In genomic region chr16:75305364-75306101, GRCh38 we compare ENCODE assay signal across 8 cellular contexts. TPM values are rescaled to one million over a fixed set of nuclear protein-coding genes. Genes with fewer than 3 reads are reported as not detected.
DNase-seq lines count a peak whose midpoint lies in the region; ATAC-seq and TF ChIP-seq lines count a peak whose summit lies in the region.

No MANE protein-coding gene starts in this region.

- POLR2A ChIA-PET in activated CD8-positive, alpha-beta T cell treated with anti-CD3 and anti-CD28 coated beads, Interleukin-2, amount 10 ng/mL, durations not matched to agents 7 days and 5 days (lab: Charles Lee), result no interaction called here

- no peak for TF ChIP-seq POLR2A in upper lobe of left lung (IDR thresholded peaks at IDR 0.05)

- no peak overlapping the region for H3K27ac Mint-ChIP-seq in activated CD8-positive, alpha-beta T cell treated with anti-CD3 and anti-CD28 coated beads, Interleukin-2, amount 10 ng/mL, durations not matched to agents 7 days and 5 days
- H3K27ac Mint-ChIP-seq in T-helper 2 cell treated with Interferon-gamma antibody and Interleukin-4, amounts not matched to agents 5 μg/mL and 100 μg/mL, for 36 hours, result no peak overlapping the region

- H3K4me3 Mint-ChIP-seq in activated CD8-positive, alpha-beta T cell treated with anti-CD3 and anti-CD28 coated beads, Interleukin-2, amount 10 ng/mL, durations not matched to agents 7 days and 5 days, result no peak overlapping the region
- H3K4me3 Mint-ChIP-seq in T-helper 2 cell treated with Interferon-gamma antibody and Interleukin-4, amounts not matched to agents 5 μg/mL and 100 μg/mL, for 36 hours, result no peak overlapping the region

- ATAC-seq in activated CD8-positive, alpha-beta T cell treated with anti-CD3 and anti-CD28 coated beads, Interleukin-2, amount 10 ng/mL, durations not matched to agents 7 days and 5 days, result peak; percentile 71
- ATAC-seq in esophagus mucosa (peak; percentile 95), upper lobe of left lung (ENCODE audit: low FRiP score in 2 of 2) (peak; percentile 85 to 90)

- H3K4me3 ChIP-seq in HFF-Myc (replicated peaks; ENCODE audit: low read depth, low read length), result no peak overlapping the region
- peak overlapping the region in 2 of 4 donors; percentile 15 to 25 for H3K4me3 ChIP-seq in upper lobe of left lung

- H3K27me3 ChIP-seq in upper lobe of left lung, result no peaks in the 10 kb centered on the region

- CTCF ChIA-PET in activated CD8-positive, alpha-beta T cell treated with anti-CD3 and anti-CD28 coated beads, Interleukin-2, amount 10 ng/mL, durations not matched to agents 7 days and 5 days (lab: Charles Lee), result interaction anchor here (0.9 to 1.6 kb wide), 4 partner anchors 53 to 87 kb away, joined by 3 to 4 read pairs (median 4); no protein-coding TSS in a partner anchor

- peak overlapping the region; percentile 44 to 90 (median 78) for H3K27ac ChIP-seq in upper lobe of left lung

- peaks cover 13 to 26% (median 21%) of the 10 kb centered on the region in 4 donors for H3K4me1 ChIP-seq in upper lobe of left lung

- DNase-seq in GM04503 (ENCODE audit: low read depth) (peak; percentile 100), HFF-Myc (ENCODE audit: extremely low read depth, low read depth) (peak; percentile 100), NCI-H1048 (lab: John Stamatoyannopoulos, UW) (peak; percentile 36), occipital lobe (lab: John Stamatoyannopoulos, UW) (peak; percentile 40), upper lobe of left lung (peak in 1 of 2 donors; percentile 72)
- peak; percentile 44 for DNase-seq in activated CD8-positive, alpha-beta T cell treated with anti-CD3 and anti-CD28 coated beads, Interleukin-2, amount 10 ng/mL, durations not matched to agents 7 days and 5 days
- DNase-seq in T-helper 2 cell treated with Interferon-gamma antibody and Interleukin-4, amounts not matched to agents 5 μg/mL and 100 μg/mL, for 36 hours (ENCODE audit: low spot score), result no peak

- no peak for TF ChIP-seq CTCF in HFF-Myc (IDR thresholded peaks at IDR 0.05; ENCODE audit: low read depth, low read length, missing control alignments)
- TF ChIP-seq CTCF in upper lobe of left lung (IDR thresholded peaks at IDR 0.05), result no peak

- peaks cover 7% of the 10 kb centered on the region for H3K27me3 Mint-ChIP-seq in activated CD8-positive, alpha-beta T cell treated with anti-CD3 and anti-CD28 coated beads, Interleukin-2, amount 10 ng/mL, durations not matched to agents 7 days and 5 days (ENCODE audit: low read depth)
- peaks cover 8% of the 10 kb centered on the region for H3K27me3 Mint-ChIP-seq in T-helper 2 cell treated with Interferon-gamma antibody and Interleukin-4, amounts not matched to agents 5 μg/mL and 100 μg/mL, for 36 hours (ENCODE audit: low read depth)

- H3K4me1 Mint-ChIP-seq in activated CD8-positive, alpha-beta T cell treated with anti-CD3 and anti-CD28 coated beads, Interleukin-2, amount 10 ng/mL, durations not matched to agents 7 days and 5 days (ENCODE audit: low read depth), result peaks cover 21% of the 10 kb centered on the region
- peaks cover 8% of the 10 kb centered on the region for H3K4me1 Mint-ChIP-seq in T-helper 2 cell treated with Interferon-gamma antibody and Interleukin-4, amounts not matched to agents 5 μg/mL and 100 μg/mL, for 36 hours (ENCODE audit: low read depth)

- H3K9me3 Mint-ChIP-seq in activated CD8-positive, alpha-beta T cell treated with anti-CD3 and anti-CD28 coated beads, Interleukin-2, amount 10 ng/mL, durations not matched to agents 7 days and 5 days (ENCODE audit: insufficient read depth), result no peaks in the 10 kb centered on the region
- H3K9me3 Mint-ChIP-seq in T-helper 2 cell treated with Interferon-gamma antibody and Interleukin-4, amounts not matched to agents 5 μg/mL and 100 μg/mL, for 36 hours, result no peaks in the 10 kb centered on the region

- peaks cover 31% of the 10 kb centered on the region for H3K36me3 Mint-ChIP-seq in activated CD8-positive, alpha-beta T cell treated with anti-CD3 and anti-CD28 coated beads, Interleukin-2, amount 10 ng/mL, durations not matched to agents 7 days and 5 days (ENCODE audit: low read depth)
- peaks cover 29% of the 10 kb centered on the region for H3K36me3 Mint-ChIP-seq in T-helper 2 cell treated with Interferon-gamma antibody and Interleukin-4, amounts not matched to agents 5 μg/mL and 100 μg/mL, for 36 hours (ENCODE audit: low read depth)

- peaks cover 0 to 35% (median 8%) of the 10 kb centered on the region in 4 donors for H3K36me3 ChIP-seq in upper lobe of left lung

- H3K9me3 ChIP-seq in upper lobe of left lung, result no peaks in the 10 kb centered on the region

- peak in 1 of 4 donors; percentile 68 for TF ChIP-seq EP300 in upper lobe of left lung (IDR thresholded peaks at IDR 0.05)

- 38 to 41% methylated on average over 6 to 8 of the region's 8 CpGs for WGBS in upper lobe of left lung, 2 donors

RNA-seq across cellular contexts. Expression of gene BCAR1, which starts 54.1 kb away (rescaled TPM):
- total RNA-seq in activated CD8-positive, alpha-beta T cell treated with anti-CD3 and anti-CD28 coated beads, Interleukin-2, amount 10 ng/mL, durations not matched to agents 7 days and 5 days, result under 1 TPM in 1 of 2 experiments, not detected in 1; 0.08 TPM
- total RNA-seq in esophagus mucosa (33.0 TPM), occipital lobe (15.4 TPM), upper lobe of left lung (10 to 100 TPM; 32.9 to 87.2 (median 61.7) TPM)

Comparison
In these comparisons a context has a peak if more than half of its experiments do, and no peak if none do; other contexts are left out.
1. RNA of gene BCAR1, which starts 54.1 kb away (total RNA-seq): 32.9 to 87.2 TPM in upper lobe of left lung, 33.0 TPM in esophagus mucosa (single experiment) and 15.4 TPM in occipital lobe (single experiment); 0.08 TPM in activated CD8-positive, alpha-beta T cell treated with anti-CD3 and anti-CD28 coated beads, Interleukin-2, amount 10 ng/mL, durations not matched to agents 7 days and 5 days; every median in the first group is over 10 times any median in the second.
2. Peak in every context shown above with its lines, with median percentiles within 50 percentile points of each other: ATAC-seq.